Comparison of ENCODE assay signal across 10 cellular contexts in genomic region chr7:128915271-128915819, GRCh38. TPM values are rescaled to one million over a fixed set of nuclear protein-coding genes. Genes with fewer than 3 reads are reported as not detected.
DNase-seq lines count a peak whose midpoint lies in the region; ATAC-seq and TF ChIP-seq lines count a peak whose summit lies in the region.
"Had no signal": no experiment of that assay in that cellular context is flagged by ENCODE, and none has a peak within 500 bp of the region (broad histone marks: within the 10 kb centered on the region; RNA-seq: fewer than 3 reads in every experiment).

No MANE protein-coding gene starts in this region.

- no peak overlapping the region for H3K4me2 ChIP-seq in MM.1S (ENCODE audit: low read depth, low read length)
- H3K4me2 ChIP-seq: SK-N-SH had no signal

- H3K36me3 Mint-ChIP-seq in activated CD4-positive, alpha-beta T cell treated with anti-CD3 and anti-CD28 coated beads for 36 hours (ENCODE audit: low read depth): no peaks in the 10 kb centered on the region
- no peaks in the 10 kb centered on the region for H3K36me3 Mint-ChIP-seq in activated CD4-positive, alpha-beta T cell treated with anti-CD3 and anti-CD28 coated beads, Interleukin-2, amount 10 ng/mL, durations not matched to agents 7 days and 5 days (ENCODE audit: low read depth)

- H3K27me3 Mint-ChIP-seq in activated CD4-positive, alpha-beta T cell treated with anti-CD3 and anti-CD28 coated beads for 36 hours: peaks cover 33% of the 10 kb centered on the region
- peaks cover 62% of the 10 kb centered on the region for H3K27me3 Mint-ChIP-seq in activated CD4-positive, alpha-beta T cell treated with anti-CD3 and anti-CD28 coated beads, Interleukin-2, amount 10 ng/mL, durations not matched to agents 7 days and 5 days

- no CpG with 5 or more reads among the region's 34 CpGs for WGBS in iPS DF 6.9 (ENCODE audit: insufficient coverage, insufficient read length)

- H3F3A ChIP-seq in MM.1S (ENCODE audit: insufficient read depth, low read length): no peaks in the 10 kb centered on the region

- peaks cover 11% of the 10 kb centered on the region for H3K4me1 ChIP-seq in MM.1S (ENCODE audit: low read length)
- peaks cover 7% of the 10 kb centered on the region; the same call in 1 of the 2 replicates for H3K4me1 ChIP-seq in iPS DF 6.9 (ENCODE audit: control insufficient read depth, insufficient read depth, low read length)
- peaks cover 0 to 4% (median 2%) of the 10 kb centered on the region in 3 donors for H3K4me1 ChIP-seq in skeletal muscle tissue (ENCODE audit: control insufficient read depth in 3 of 3, insufficient read depth in 3 of 3, low read length in 3 of 3)

- H3K9me2 ChIP-seq in MM.1S (replicated peaks; ENCODE audit: insufficient read depth, low read length): no peaks in the 10 kb centered on the region
- H3K9me2 ChIP-seq: SK-N-SH had no signal

- ATAC-seq in activated CD4-positive, alpha-beta T cell treated with anti-CD3 and anti-CD28 coated beads for 36 hours: no peak

- H3K9ac ChIP-seq in MM.1S (ENCODE audit: low read length) (no peak overlapping the region), skeletal muscle tissue (ENCODE audit: low read depth in 1 of 3, low read length in 3 of 3) (no peak overlapping the region)
- H3K9ac ChIP-seq: SK-N-SH had no signal

- H3K36me3 ChIP-seq in MM.1S (replicated peaks; ENCODE audit: insufficient read depth, low read length) (no peaks in the 10 kb centered on the region), iPS DF 6.9 (ENCODE audit: control insufficient read depth, insufficient read depth, low read length) (no peaks in the 10 kb centered on the region), skeletal muscle tissue (ENCODE audit: control insufficient read depth in 3 of 3, insufficient read depth in 3 of 3, low read length in 3 of 3) (no peaks in the 10 kb centered on the region)

- H3K4me3 ChIP-seq in MM.1S (ENCODE audit: low read length): no peak overlapping the region
- peak overlapping the region; percentile 42; the same call in 1 of the 2 replicates for H3K4me3 ChIP-seq in iPS DF 6.9 (ENCODE audit: low read length)
- H3K4me3 ChIP-seq in skeletal muscle tissue (ENCODE audit: low read length in 3 of 3): peak overlapping the region; percentile 36 to 45 (median 43)

- POLR2A ChIA-PET in activated CD4-positive, alpha-beta T cell treated with anti-CD3 and anti-CD28 coated beads for 36 hours (lab: Charles Lee): no interaction called here
- POLR2A ChIA-PET in activated CD4-positive, alpha-beta T cell treated with anti-CD3 and anti-CD28 coated beads, Interleukin-2, amount 10 ng/mL, durations not matched to agents 7 days and 5 days (lab: Charles Lee): no interaction called here

- H3K27me3 ChIP-seq in MM.1S (replicated peaks; ENCODE audit: insufficient read depth, low read length) (peaks cover 17% of the 10 kb centered on the region), iPS DF 6.9 (ENCODE audit: control insufficient read depth, insufficient read depth, low read length) (peaks cover 21% of the 10 kb centered on the region; the same call in 1 of the 2 replicates), skeletal muscle tissue (ENCODE audit: control insufficient read depth in 3 of 3, insufficient read depth in 3 of 3, low read length in 3 of 3) (peaks cover 25 to 47% (median 42%) of the 10 kb centered on the region in 3 donors)

- no peaks in the 10 kb centered on the region for H3K9me3 ChIP-seq in MM.1S (replicated peaks; ENCODE audit: insufficient read depth, low read length)
- no peaks in the 10 kb centered on the region for H3K9me3 ChIP-seq in iPS DF 6.9 (ENCODE audit: control insufficient read depth, insufficient read depth, low read length)
- no peaks in the 10 kb centered on the region for H3K9me3 ChIP-seq in skeletal muscle tissue (ENCODE audit: control insufficient read depth in 3 of 3, low read length in 3 of 3)
- H3K9me3 ChIP-seq: SK-N-SH had no signal

- CTCF ChIA-PET in activated CD4-positive, alpha-beta T cell treated with anti-CD3 and anti-CD28 coated beads for 36 hours (lab: Charles Lee): no interaction called here
- CTCF ChIA-PET in activated CD4-positive, alpha-beta T cell treated with anti-CD3 and anti-CD28 coated beads, Interleukin-2, amount 10 ng/mL, durations not matched to agents 7 days and 5 days (lab: Charles Lee): no interaction called here

- no peak overlapping the region for H3K27ac ChIP-seq in MM.1S (ENCODE audit: low read length)
- H3K27ac ChIP-seq in iPS DF 6.9 (ENCODE audit: low read length): no peak overlapping the region
- H3K27ac ChIP-seq in skeletal muscle tissue (ENCODE audit: low read depth, low read length): no peak overlapping the region

- intact Hi-C loops in activated CD4-positive, alpha-beta T cell treated with anti-CD3 and anti-CD28 coated beads for 36 hours (cut with DNase I, micrococcal nuclease): no loop called here

- H3K79me2 ChIP-seq in MM.1S (ENCODE audit: low read length): no peaks in the 10 kb centered on the region

- DNase-seq in activated CD4-positive, alpha-beta T cell treated with anti-CD3 and anti-CD28 coated beads for 36 hours: no peak
- no peak for DNase-seq in activated CD4-positive, alpha-beta T cell treated with anti-CD3 and anti-CD28 coated beads, Interleukin-2, amount 10 ng/mL, durations not matched to agents 7 days and 5 days
- no peak for DNase-seq in MM.1S
- no peak for DNase-seq in iPS DF 6.9 (ENCODE audit: low read depth, low spot score)
- no peak for DNase-seq in SIG-M5 (lab: John Stamatoyannopoulos, UW)
- DNase-seq in cortex of kidney (lab: John Stamatoyannopoulos, UW): no peak
- DNase-seq in anterior cingulate cortex (lab: John Stamatoyannopoulos, UW): no peak
- DNase-seq: NCI-H226 had no signal

- no peaks in the 10 kb centered on the region for H3K9me3 Mint-ChIP-seq in activated CD4-positive, alpha-beta T cell treated with anti-CD3 and anti-CD28 coated beads for 36 hours (ENCODE audit: low read depth)
- no peaks in the 10 kb centered on the region for H3K9me3 Mint-ChIP-seq in activated CD4-positive, alpha-beta T cell treated with anti-CD3 and anti-CD28 coated beads, Interleukin-2, amount 10 ng/mL, durations not matched to agents 7 days and 5 days

- H3K27ac Mint-ChIP-seq in activated CD4-positive, alpha-beta T cell treated with anti-CD3 and anti-CD28 coated beads for 36 hours: peak overlapping the region; percentile 44
- no peak overlapping the region for H3K27ac Mint-ChIP-seq in activated CD4-positive, alpha-beta T cell treated with anti-CD3 and anti-CD28 coated beads, Interleukin-2, amount 10 ng/mL, durations not matched to agents 7 days and 5 days

- 0 out of 2 replicates have a peak overlapping the region, but pooled peaks have one; percentile 37 for H2AFZ ChIP-seq in MM.1S (ENCODE audit: low read length)

- no peak for TF ChIP-seq CTCF in MM.1S (IDR thresholded peaks at IDR 0.05; ENCODE audit: low read length)

- H3K4me1 Mint-ChIP-seq in activated CD4-positive, alpha-beta T cell treated with anti-CD3 and anti-CD28 coated beads for 36 hours: peaks cover 6% of the 10 kb centered on the region
- peaks cover 3% of the 10 kb centered on the region for H3K4me1 Mint-ChIP-seq in activated CD4-positive, alpha-beta T cell treated with anti-CD3 and anti-CD28 coated beads, Interleukin-2, amount 10 ng/mL, durations not matched to agents 7 days and 5 days

- no peak overlapping the region for H3K4me3 Mint-ChIP-seq in activated CD4-positive, alpha-beta T cell treated with anti-CD3 and anti-CD28 coated beads for 36 hours
- no peak overlapping the region for H3K4me3 Mint-ChIP-seq in activated CD4-positive, alpha-beta T cell treated with anti-CD3 and anti-CD28 coated beads, Interleukin-2, amount 10 ng/mL, durations not matched to agents 7 days and 5 days

- no peaks in the 10 kb centered on the region for H4K20me1 ChIP-seq in MM.1S (ENCODE audit: insufficient read depth, low read length)

RNA-seq across cellular contexts. Expression of gene KCP, which starts 4.8 kb away (rescaled TPM):
- total RNA-seq in activated CD4-positive, alpha-beta T cell treated with anti-CD3 and anti-CD28 coated beads for 36 hours: not detected
- under 1 TPM; 0.10 to 0.12 TPM for total RNA-seq in activated CD4-positive, alpha-beta T cell treated with anti-CD3 and anti-CD28 coated beads, Interleukin-2, amount 10 ng/mL, durations not matched to agents 7 days and 5 days
- total RNA-seq in skeletal muscle tissue: under 0.01 TPM

RNA-seq across cellular contexts. Expression of gene IRF5, which starts 22.4 kb away (rescaled TPM):
- total RNA-seq in activated CD4-positive, alpha-beta T cell treated with anti-CD3 and anti-CD28 coated beads for 36 hours: 1 to 10 TPM; 7.2 to 8.5 TPM
- 1 to 10 TPM; 6.5 to 6.7 TPM for total RNA-seq in activated CD4-positive, alpha-beta T cell treated with anti-CD3 and anti-CD28 coated beads, Interleukin-2, amount 10 ng/mL, durations not matched to agents 7 days and 5 days
- 2.6 TPM for total RNA-seq in skeletal muscle tissue

RNA-seq across cellular contexts. Expression of gene ATP6V1F, which starts 52.7 kb away (rescaled TPM):
- total RNA-seq in activated CD4-positive, alpha-beta T cell treated with anti-CD3 and anti-CD28 coated beads for 36 hours: 100 to 1,000 TPM; 109 to 159 TPM
- total RNA-seq in activated CD4-positive, alpha-beta T cell treated with anti-CD3 and anti-CD28 coated beads, Interleukin-2, amount 10 ng/mL, durations not matched to agents 7 days and 5 days: 100 to 1,000 TPM; 123 to 143 TPM
- 66.3 TPM for total RNA-seq in skeletal muscle tissue
